In genomic region chr14:88481089-88481488, GRCh38 we compare ENCODE assay signal across 20 cellular contexts.
DNase-seq lines count a peak whose midpoint lies in the region; ATAC-seq, FAIRE-seq and TF ChIP-seq lines count a peak whose summit lies in the region.
"Had no signal": no experiment of that assay in that cellular context is flagged by ENCODE, and none has a peak within 500 bp of the region (broad histone marks: within the 10 kb centered on the region; RNA-seq: fewer than 3 reads in every experiment).

No MANE protein-coding gene starts in this region.

- H2AFZ ChIP-seq in H1 (ENCODE audit: low read length), result no peak overlapping the region
- H2AFZ ChIP-seq: GM23338 had no signal

- no peak overlapping the region for H2BK15ac ChIP-seq in H1 (ENCODE audit: low read length)

- no peak overlapping the region for H4K8ac ChIP-seq in H1 (ENCODE audit: extremely low read depth, insufficient read depth, low read length)

- no peaks in the 10 kb centered on the region for H3K9me3 Mint-ChIP-seq in neural crest cell
- H3K9me3 Mint-ChIP-seq in endothelial cell (ENCODE audit: unreplicated experiment), result no peaks in the 10 kb centered on the region
- H3K9me3 Mint-ChIP-seq: GM23338, H9 had no signal

- H3K4ac ChIP-seq in H1 (replicated peaks; ENCODE audit: insufficient read length, low read depth, low read length), result no peak overlapping the region

- no peaks in the 10 kb centered on the region for H3K79me1 ChIP-seq in H1 (ENCODE audit: low read depth, low read length)

- CTCF ChIA-PET in H1 (lab: Charles Lee; ENCODE audit: partially characterized antibody), result interaction anchor here (0.8 to 3.6 kb wide), 11 partner anchors 8 to 467 kb away, joined by 3 to 19 read pairs (median 5); no protein-coding TSS in a partner anchor

- H3K4me3 Mint-ChIP-seq in neural crest cell (no peak overlapping the region), endothelial cell (ENCODE audit: unreplicated experiment) (no peak overlapping the region)
- H3K4me3 Mint-ChIP-seq: CD4-positive, alpha-beta memory T cell; GM23338; H9 had no signal

- H3K23me2 ChIP-seq in H1 (ENCODE audit: low read depth, low read length), result no peaks in the 10 kb centered on the region; the same call in 1 of the 2 replicates

- peaks cover 16% of the 10 kb centered on the region for H3K36me3 ChIP-seq in cardiac muscle cell
- H3K36me3 ChIP-seq in heart right ventricle, result peaks cover 4 to 99% (median 29%) of the 10 kb centered on the region in 9 donors
- H3K36me3 ChIP-seq in H1 (ENCODE audit: control insufficient read depth in 2 of 4, insufficient read depth in 4 of 4, low read length in 3 of 4), result peaks cover 2 to 20% (median 11%) of the 10 kb centered on the region in 4 experiments; a peak in 7 of 8 replicates
- peaks cover 42% of the 10 kb centered on the region for H3K36me3 ChIP-seq in upper lobe of right lung
- H3K36me3 ChIP-seq in testis (ENCODE audit: low read depth, missing control alignments), result peaks cover 5% of the 10 kb centered on the region

- H2AK5ac ChIP-seq in H1 (ENCODE audit: low read depth, low read length), result no peak overlapping the region

- POLR2A ChIA-PET in H1 (lab: Charles Lee; ENCODE audit: partially characterized antibody), result interaction anchor here (0.9 to 1.6 kb wide), 2 partner anchors 12 to 16 kb away, joined by 3 to 4 read pairs; no protein-coding TSS in a partner anchor

- no peak overlapping the region for H3K4me2 ChIP-seq in H1 (ENCODE audit: insufficient read depth in 1 of 2, low read depth in 2 of 2, low read length in 2 of 2)
- H3K4me2 ChIP-seq: GM23338 had no signal

- H3K4me1 ChIP-seq in cardiac muscle cell (ENCODE audit: low read depth) (peaks cover 20% of the 10 kb centered on the region), heart right ventricle (peaks cover 0 to 39% (median 13%) of the 10 kb centered on the region in 9 donors), H1 (replicated peaks in 1 of 4; ENCODE audit: control insufficient read depth in 3 of 4, insufficient read depth in 4 of 4, low read length in 3 of 4) (peaks cover 6 to 20% (median 13%) of the 10 kb centered on the region in 4 experiments; a peak in 6 of 7 replicates), upper lobe of right lung (no peaks in the 10 kb centered on the region), testis (peaks cover 9% of the 10 kb centered on the region)

- no peak overlapping the region; the same call in 1 of the 2 replicates for H3K18ac ChIP-seq in H1 (ENCODE audit: extremely low read depth, low read length)

- intact Hi-C loops in heart right ventricle (cut with DNase I), result no loop called here
- intact Hi-C loops in upper lobe of right lung (cut with DNase I), result no loop called here
- intact Hi-C loops in testis (cut with DNase I; ENCODE audit: low total_unique reads), result no loop called here

- TF ChIP-seq CTCF in cardiac muscle cell (IDR thresholded peaks at IDR 0.05; ENCODE audit: low read depth, low read length), result no peak
- no peak for TF ChIP-seq CTCF in heart right ventricle (IDR thresholded peaks at IDR 0.05)
- TF ChIP-seq CTCF in H1 (IDR thresholded peaks at IDR 0.05; ENCODE audit: control extremely low read depth in 1 of 3, insufficient read depth in 1 of 3, low read depth in 1 of 3, low read length in 3 of 3), result no peak
- TF ChIP-seq CTCF in neural crest cell (conservative IDR thresholded peaks at IDR 0.05), result no peak
- TF ChIP-seq CTCF in upper lobe of right lung (IDR thresholded peaks at IDR 0.05), result no peak
- no peak for TF ChIP-seq CTCF in testis (IDR thresholded peaks at IDR 0.05)
- no peak for TF ChIP-seq CTCF in endothelial cell (IDR thresholded peaks at IDR 0.05; ENCODE audit: unreplicated experiment)

- no peaks in the 10 kb centered on the region for H3K9me3 ChIP-seq in cardiac muscle cell (ENCODE audit: low read depth)
- H3K9me3 ChIP-seq in heart right ventricle, result no peaks in the 10 kb centered on the region
- no peaks in the 10 kb centered on the region for H3K9me3 ChIP-seq in H1 (ENCODE audit: insufficient read depth in 2 of 2, low read depth in 1 of 2, low read length in 1 of 2)
- no peaks in the 10 kb centered on the region for H3K9me3 ChIP-seq in upper lobe of right lung
- no peaks in the 10 kb centered on the region for H3K9me3 ChIP-seq in testis

- ATAC-seq in heart right ventricle, result no peak
- peak; percentile 25 for ATAC-seq in upper lobe of right lung

- no peaks in the 10 kb centered on the region for H3K79me2 ChIP-seq in H1 (ENCODE audit: control insufficient read depth in 1 of 2, insufficient read depth in 2 of 2, low read length in 2 of 2)

- no peak overlapping the region for H3K56ac ChIP-seq in H1 (replicated peaks; ENCODE audit: insufficient read length, low read depth, low read length)

- H3K27ac Mint-ChIP-seq in neural crest cell (ENCODE audit: unreplicated experiment) (peak overlapping the region; percentile 9), endothelial cell (ENCODE audit: unreplicated experiment) (no peak overlapping the region)
- H3K27ac Mint-ChIP-seq: CD4-positive, alpha-beta memory T cell; GM23338 had no signal

- DNase-seq in cardiac muscle cell (ENCODE audit: low read depth in 1 of 2, low spot score in 1 of 2), result no peak
- no peak for DNase-seq in heart right ventricle
- DNase-seq in H1 (ENCODE audit: low read depth in 1 of 2, low spot score in 2 of 2), result no peak
- no peak for DNase-seq in neural crest cell (ENCODE audit: low read depth, low spot score)
- no peak for DNase-seq in upper lobe of right lung
- DNase-seq in testis, result no peak
- no peak for DNase-seq in endothelial cell (ENCODE audit: low spot score)
- no peak for DNase-seq in NCI-H2171 (lab: John Stamatoyannopoulos, UW)
- DNase-seq: ACHN; C1 segment of cervical spinal cord; CD4-positive, alpha-beta memory T cell; COR-L47; DMS153; DMS79 treated with DMSO at 0.1 percent for 48 hours; EL; H9 had no signal

- no peak for TF ChIP-seq RAD21 in H1 (IDR thresholded peaks at IDR 0.05 in 1 of 2, conservative IDR thresholded peaks at IDR 0.05 in 1 of 2; ENCODE audit: low read depth in 2 of 2, low read length in 2 of 2)

- H3K4me1 Mint-ChIP-seq in neural crest cell (no peaks in the 10 kb centered on the region), endothelial cell (ENCODE audit: unreplicated experiment) (peaks cover 3% of the 10 kb centered on the region)
- H3K4me1 Mint-ChIP-seq: CD4-positive, alpha-beta memory T cell had no signal

- H3K4me3 ChIP-seq in cardiac muscle cell (no peak overlapping the region), heart right ventricle (no peak overlapping the region), H1 (ENCODE audit: extremely low read depth in 1 of 4, insufficient read depth in 2 of 4, low read depth in 3 of 4, low read length in 4 of 4) (no peak overlapping the region), upper lobe of right lung (no peak overlapping the region), testis (no peak overlapping the region)
- H3K4me3 ChIP-seq: GM23338 had no signal

- no peak overlapping the region for H4K91ac ChIP-seq in H1 (replicated peaks; ENCODE audit: insufficient read length, low read length)

- H3K14ac ChIP-seq in H1 (ENCODE audit: insufficient read length), result no peak overlapping the region

- H3K36me3 Mint-ChIP-seq in neural crest cell (ENCODE audit: low read depth) (peaks cover 36% of the 10 kb centered on the region), endothelial cell (ENCODE audit: low read depth, unreplicated experiment) (peaks cover 37% of the 10 kb centered on the region)
- H3K36me3 Mint-ChIP-seq: CD4-positive, alpha-beta memory T cell had no signal

- H3K23ac ChIP-seq in H1 (ENCODE audit: insufficient read length), result no peak overlapping the region

- H2BK20ac ChIP-seq in H1 (ENCODE audit: low read length), result no peak overlapping the region

- H3K27me3 Mint-ChIP-seq in neural crest cell (ENCODE audit: low read depth) (no peaks in the 10 kb centered on the region), endothelial cell (ENCODE audit: unreplicated experiment) (peaks cover 6% of the 10 kb centered on the region)

- peak overlapping the region; percentile 9; the same call in 1 of the 2 replicates for H2BK12ac ChIP-seq in H1 (ENCODE audit: low read depth, low read length)

- no peak overlapping the region for H2BK120ac ChIP-seq in H1 (replicated peaks; ENCODE audit: low read depth, low read length)

- no peak for TF ChIP-seq EP300 in H1 (IDR thresholded peaks at IDR 0.05; ENCODE audit: borderline replicate concordance in 1 of 2, low read depth in 2 of 2, low read length in 2 of 2)

- H3K27ac ChIP-seq in cardiac muscle cell, result peak overlapping the region; percentile 71
- H3K27ac ChIP-seq in heart right ventricle, result no peak overlapping the region
- H3K27ac ChIP-seq in H1 (ENCODE audit: low read depth, low read length), result no peak overlapping the region
- H3K27ac ChIP-seq in upper lobe of right lung, result peak overlapping the region; percentile 30
- no peak overlapping the region for H3K27ac ChIP-seq in testis

- TF ChIP-seq POLR2A in H1 (IDR thresholded peaks at IDR 0.05; ENCODE audit: control extremely low read depth in 1 of 2, low read depth in 2 of 2, low read length in 2 of 2) (no peak), testis (IDR thresholded peaks at IDR 0.05) (no peak)

- 82 to 91% methylated on average over 2 of the region's 2 CpGs for WGBS in heart right ventricle, 2 donors
- 89% methylated on average over 2 of the region's 2 CpGs; no CpG with 5 or more reads in 1 of the 2 experiments for WGBS in H1 (ENCODE audit: extremely low coverage in 1 of 2, insufficient coverage in 1 of 2, insufficient read length in 1 of 2, insufficient replicate concordance in 2 of 2, low coverage in 1 of 2, low lambda C conversion rate in 2 of 2, missing lambda C conversion rate in 1 of 2), 2 experiments
- WGBS in testis, 2 donors, result 91 to 92% methylated on average over 2 of the region's 2 CpGs

- no peak overlapping the region for H3K9ac ChIP-seq in H1 (replicated peaks in 1 of 4; ENCODE audit: extremely low read depth in 1 of 4, low read depth in 3 of 4, low read length in 3 of 4)

- H2BK5ac ChIP-seq in H1 (ENCODE audit: low read depth, low read length), result no peak overlapping the region

- H4K20me1 ChIP-seq in H1 (replicated peaks in 1 of 2; ENCODE audit: control insufficient read depth in 1 of 2, insufficient read depth in 2 of 2, low read length in 2 of 2), result no peaks in the 10 kb centered on the region

- H3K27me3 ChIP-seq in cardiac muscle cell (no peaks in the 10 kb centered on the region), heart right ventricle (no peaks in the 10 kb centered on the region), H1 (replicated peaks in 1 of 4; ENCODE audit: control insufficient read depth in 3 of 4, extremely low read depth in 1 of 4, insufficient read depth in 3 of 4, low read length in 3 of 4) (no peaks in the 10 kb centered on the region), upper lobe of right lung (no peaks in the 10 kb centered on the region), testis (no peaks in the 10 kb centered on the region)

- no peak for FAIRE-seq in H1 (lab: Jason Lieb, UNC)
- FAIRE-seq: D721Med, G401.6, GM12891 had no signal

- no peak overlapping the region for H4K5ac ChIP-seq in H1 (ENCODE audit: insufficient read length, low read depth, low read length)

TF ChIP-seq in H1, 55 proteins besides CTCF, POLR2A, EP300 and RAD21 (continues in another document):
- no peak for TF ChIP-seq RBBP5 (IDR thresholded peaks at IDR 0.05; ENCODE audit: borderline replicate concordance, low read depth, low read length)
- TF ChIP-seq CBX5 (IDR thresholded peaks at IDR 0.05; ENCODE audit: low read depth, low read length), result no peak
- no peak for TF ChIP-seq SP4 (IDR thresholded peaks at IDR 0.05; ENCODE audit: low read length)
- no peak for TF ChIP-seq SIN3A (conservative IDR thresholded peaks at IDR 0.05 in 1 of 2, IDR thresholded peaks at IDR 0.05 in 1 of 2; ENCODE audit: low read depth in 1 of 2, low read length in 2 of 2)

Comparison
In these comparisons a context has a peak if more than half of its experiments do, and no peak if none do; other contexts are left out.
1. H3K27ac ChIP-seq: peak in cardiac muscle cell (single experiment) and upper lobe of right lung (single experiment); none in heart right ventricle (0 of 10), H1 (single experiment) and testis (0 of 2).